Comparison of ENCODE assay signal across 10 cellular contexts in genomic region chr11:12075822-12076821, GRCh38. TPM values are rescaled to one million over a fixed set of nuclear protein-coding genes. Genes with fewer than 3 reads are reported as not detected.
DNase-seq lines count a peak whose midpoint lies in the region; ATAC-seq and TF ChIP-seq lines count a peak whose summit lies in the region.
"Had no signal": no experiment of that assay in that cellular context is flagged by ENCODE, and none has a peak within 500 bp of the region (broad histone marks: within the 10 kb centered on the region; RNA-seq: fewer than 3 reads in every experiment).

No MANE protein-coding gene starts in this region.

- POLR2A ChIA-PET in AG04449 (lab: Yijun Ruan, JAX): interaction anchor here (0.6 to 3.9 kb wide), 14 partner anchors 9 to 211 kb away, joined by 3 to 89 read pairs (median 4); no protein-coding TSS in a partner anchor

- H3K4me3 ChIP-seq in AG04449 (ENCODE audit: low read depth, low read length) (no peak overlapping the region), duodenal mucosa (ENCODE audit: low read depth in 1 of 2, low read length in 2 of 2) (no peak overlapping the region), neural cell (ENCODE audit: low read length) (no peak overlapping the region)

- TF ChIP-seq EP300 in neural cell (conservative IDR thresholded peaks at IDR 0.05; ENCODE audit: poor library complexity, severe bottlenecking): peak; percentile 9

- ATAC-seq in HG02970 (IDR thresholded peaks at IDR 0.05; ENCODE audit: low FRiP score, unreplicated experiment) (no peak), GM21576 (IDR thresholded peaks at IDR 0.05; ENCODE audit: unreplicated experiment) (no peak), HG03280 (IDR thresholded peaks at IDR 0.05; ENCODE audit: unreplicated experiment) (no peak)

- TF ChIP-seq RAD21 in neural cell (conservative IDR thresholded peaks at IDR 0.05): no peak

- TF ChIP-seq CTCF in AG04449 (IDR thresholded peaks at IDR 0.05; ENCODE audit: insufficient read depth, low read length, missing control alignments) (no peak), neural cell (IDR thresholded peaks at IDR 0.05; ENCODE audit: poor library complexity, severe bottlenecking) (no peak)

- H3K36me3 ChIP-seq in duodenal mucosa (ENCODE audit: control insufficient read depth in 1 of 2, insufficient read depth in 2 of 2, low read length in 2 of 2) (no peaks in the 10 kb centered on the region), neural cell (ENCODE audit: insufficient read depth, low read length) (no peaks in the 10 kb centered on the region)

- H3K27ac ChIP-seq in duodenal mucosa (ENCODE audit: low read depth, low read length) (peak overlapping the region; percentile 37), neural cell (ENCODE audit: low read length) (peak overlapping the region; percentile 55)
- H3K27ac ChIP-seq: HL-60 had no signal

- H3K9me3 ChIP-seq in duodenal mucosa (ENCODE audit: control insufficient read depth in 1 of 2, low read length in 2 of 2) (no peaks in the 10 kb centered on the region), neural cell (ENCODE audit: low read length) (no peaks in the 10 kb centered on the region)

- H3K9ac ChIP-seq in duodenal mucosa (ENCODE audit: low read depth in 1 of 2, low read length in 2 of 2): no peak overlapping the region
- peak overlapping the region; percentile 10 for H3K9ac ChIP-seq in neural cell (ENCODE audit: low read length)

- DNase-seq in AG04449 (ENCODE audit: low read depth, low spot score) (peak; percentile 100), NCI-H226 (peak; percentile 99), NCI-H1436 treated with DMSO at 0.1 percent for 48 hours (lab: John Stamatoyannopoulos, UW) (no peak)
- DNase-seq: activated T-cell treated with anti-CD3 and anti-CD28 coated beads, Interleukin-2, amount 50 U/mL, for 24 hours had no signal

- H3K79me2 ChIP-seq in neural cell (replicated peaks; ENCODE audit: insufficient read depth, low read length): no peaks in the 10 kb centered on the region

- no peaks in the 10 kb centered on the region for H4K20me1 ChIP-seq in neural cell (ENCODE audit: insufficient read depth)

- no peaks in the 10 kb centered on the region for H3K27me3 ChIP-seq in duodenal mucosa (ENCODE audit: control insufficient read depth in 1 of 2, insufficient read depth in 2 of 2, low read length in 2 of 2)
- no peaks in the 10 kb centered on the region for H3K27me3 ChIP-seq in neural cell (ENCODE audit: insufficient read depth, low read depth, low read length)

- CTCF ChIA-PET in AG04449 (lab: Yijun Ruan, JAX): interaction anchor here (0.6 to 3.2 kb wide), 7 partner anchors 9 to 204 kb away, joined by 3 to 17 read pairs (median 4); no protein-coding TSS in a partner anchor

- no peaks in the 10 kb centered on the region for H3F3A ChIP-seq in neural cell (ENCODE audit: insufficient read depth, low read length, poor library complexity, severe bottlenecking)

- H2AFZ ChIP-seq in neural cell (ENCODE audit: low read depth, low read length): no peak overlapping the region

- no peak overlapping the region for H3K4me2 ChIP-seq in neural cell (ENCODE audit: low read length)

- H3K4me1 ChIP-seq in duodenal mucosa (ENCODE audit: control insufficient read depth in 1 of 2, insufficient read depth in 2 of 2, low read length in 2 of 2): no peaks in the 10 kb centered on the region

- H3K9me2 ChIP-seq in neural cell (ENCODE audit: insufficient read depth, low read length): no peaks in the 10 kb centered on the region

TF ChIP-seq in neural cell, 6 proteins besides CTCF, POLR2A, EP300 and RAD21:
- TF ChIP-seq POLR2AphosphoS5 (IDR thresholded peaks at IDR 0.05) (no peak), TAF1 (IDR thresholded peaks at IDR 0.05; ENCODE audit: low read depth) (no peak), REST (IDR thresholded peaks at IDR 0.05; ENCODE audit: borderline replicate concordance) (no peak), EZH2 (IDR thresholded peaks at IDR 0.05; ENCODE audit: borderline replicate concordance, insufficient read depth, low read length, poor library complexity, severe bottlenecking) (no peak), SMC3 (conservative IDR thresholded peaks at IDR 0.05; ENCODE audit: poor library complexity) (no peak), MXI1 (conservative IDR thresholded peaks at IDR 0.05; ENCODE audit: poor library complexity, severe bottlenecking) (no peak)
TF ChIP-seq in neural cell: peak in this region for 0.

RNA-seq across cellular contexts. Expression of gene MICAL2, which starts 34.3 kb away (rescaled TPM):
- polyA plus RNA-seq in neural cell: 1.4 and 2.2 TPM in 2 replicates
- 1.7 and 4.6 TPM in 2 replicates for polyA minus RNA-seq in neural cell
